ENCODE assay signal across 1 cellular context in genomic region chr17:71399649-71400048, GRCh38.
A peak's percentile ranks its signal among the peaks of the same experiment; 100 is the strongest.
TF ChIP-seq lines count a peak whose summit lies in the region.

No MANE protein-coding gene starts in this region.

TF ChIP-seq in HepG2, 621 proteins besides CTCF, POLR2A, EP300 and RAD21:
- TF ChIP-seq MAFF (IDR thresholded peaks at IDR 0.05; ENCODE audit: low read depth, low read length) (peak; percentile 52; the same call in 1 of the 2 replicates), BATF2 (CRISPR knock-in tag; IDR thresholded peaks at IDR 0.05) (no peak), ZSCAN12 (CRISPR knock-in tag; IDR thresholded peaks at IDR 0.05) (no peak), PHF8 (CRISPR knock-in tag; IDR thresholded peaks at IDR 0.05) (no peak), MAFK (conservative IDR thresholded peaks at IDR 0.05 in 1 of 2, IDR thresholded peaks at IDR 0.05 in 1 of 2; ENCODE audit: low read length in 2 of 2) (peak; percentile 55 to 76; a peak in 3 of 4 replicates)
- TF ChIP-seq, protein P1, sequence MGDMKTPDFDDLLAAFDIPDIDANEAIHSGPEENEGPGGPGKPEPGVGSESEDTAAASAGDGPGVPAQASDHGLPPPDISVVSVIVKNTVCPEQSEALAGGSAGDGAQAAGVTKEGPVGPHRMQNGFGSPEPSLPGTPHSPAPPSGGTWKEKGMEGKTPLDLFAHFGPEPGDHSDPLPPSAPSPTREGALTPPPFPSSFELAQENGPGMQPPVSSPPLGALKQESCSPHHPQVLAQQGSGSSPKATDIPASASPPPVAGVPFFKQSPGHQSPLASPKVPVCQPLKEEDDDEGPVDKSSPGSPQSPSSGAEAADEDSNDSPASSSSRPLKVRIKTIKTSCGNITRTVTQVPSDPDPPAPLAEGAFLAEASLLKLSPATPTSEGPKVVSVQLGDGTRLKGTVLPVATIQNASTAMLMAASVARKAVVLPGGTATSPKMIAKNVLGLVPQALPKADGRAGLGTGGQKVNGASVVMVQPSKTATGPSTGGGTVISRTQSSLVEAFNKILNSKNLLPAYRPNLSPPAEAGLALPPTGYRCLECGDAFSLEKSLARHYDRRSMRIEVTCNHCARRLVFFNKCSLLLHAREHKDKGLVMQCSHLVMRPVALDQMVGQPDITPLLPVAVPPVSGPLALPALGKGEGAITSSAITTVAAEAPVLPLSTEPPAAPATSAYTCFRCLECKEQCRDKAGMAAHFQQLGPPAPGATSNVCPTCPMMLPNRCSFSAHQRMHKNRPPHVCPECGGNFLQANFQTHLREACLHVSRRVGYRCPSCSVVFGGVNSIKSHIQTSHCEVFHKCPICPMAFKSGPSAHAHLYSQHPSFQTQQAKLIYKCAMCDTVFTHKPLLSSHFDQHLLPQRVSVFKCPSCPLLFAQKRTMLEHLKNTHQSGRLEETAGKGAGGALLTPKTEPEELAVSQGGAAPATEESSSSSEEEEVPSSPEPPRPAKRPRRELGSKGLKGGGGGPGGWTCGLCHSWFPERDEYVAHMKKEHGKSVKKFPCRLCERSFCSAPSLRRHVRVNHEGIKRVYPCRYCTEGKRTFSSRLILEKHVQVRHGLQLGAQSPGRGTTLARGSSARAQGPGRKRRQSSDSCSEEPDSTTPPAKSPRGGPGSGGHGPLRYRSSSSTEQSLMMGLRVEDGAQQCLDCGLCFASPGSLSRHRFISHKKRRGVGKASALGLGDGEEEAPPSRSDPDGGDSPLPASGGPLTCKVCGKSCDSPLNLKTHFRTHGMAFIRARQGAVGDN (CRISPR knock-in tag; IDR thresholded peaks at IDR 0.05), result no peak
